24 cellular contexts compared by ENCODE assay signal in genomic region chr16:72286936-72287620, GRCh38.
"Had no signal": no experiment of that assay in that cellular context is flagged by ENCODE, and none has a peak within 500 bp of the region (broad histone marks: within the 10 kb centered on the region; RNA-seq: fewer than 3 reads in every experiment).

No MANE protein-coding gene starts in this region.

- H3K27me3 Mint-ChIP-seq: effector memory CD8-positive, alpha-beta T cell; memory B cell; stimulated activated naive CD8-positive, alpha-beta T cell treated with anti-CD3 and anti-CD28 coated beads, Interleukin-15, Interleukin-2, amounts not matched to agents 100 ng/mL and 50 ng/mL, for 24 hours; T-cell had no signal

- DNase-seq: activated CD4-positive, alpha-beta T cell treated with anti-CD3 and anti-CD28 coated beads for 1 hour; activated CD4-positive, alpha-beta T cell treated with anti-CD3 and anti-CD28 coated beads, Interleukin-2, amount 50 U/mL, for 1 hour; activated gamma-delta T cell treated with Interleukin-2 at 50 U/mL for 16 hours; activated T-cell treated with anti-CD3 and anti-CD28 coated beads, Interleukin-2, amount 50 U/mL, for 1 hour; adrenal gland; colonic mucosa; dorsolateral prefrontal cortex; effector memory CD8-positive, alpha-beta T cell; gastrocnemius medialis; hippocampal formation; left cardiac atrium; right cardiac atrium; stimulated activated CD4-positive, alpha-beta T cell treated with anti-CD3 and anti-CD28 coated beads, Interleukin-12 subunit alpha, Interleukin-12 subunit beta, amount 100 ng/mL, for 4 hours; stimulated activated CD4-positive, alpha-beta T cell treated with anti-CD3 and anti-CD28 coated beads, Interleukin-4, amount 100 ng/mL, for 4 hours; substantia nigra; T-cell; thyroid gland; uterus; WERI-Rb-1 had no signal

- H3K36me3 Mint-ChIP-seq: activated naive CD4-positive, alpha-beta T cell treated with anti-CD3 and anti-CD28 coated beads, Interleukin-2, amount 50 U/mL, for 72 hours; memory B cell; T-cell had no signal

- H3K27ac ChIP-seq: adrenal gland, colonic mucosa, dorsolateral prefrontal cortex, gastrocnemius medialis, parathyroid adenoma, thyroid gland, uterus, WERI-Rb-1 had no signal

- H3K4me1 Mint-ChIP-seq: memory B cell, nephron, T-cell had no signal

- H3K79me2 ChIP-seq: parathyroid adenoma had no signal

- H3K36me3 ChIP-seq: adrenal gland, colonic mucosa, gastrocnemius medialis, thyroid gland, uterus, WERI-Rb-1 had no signal

- ATAC-seq: activated naive CD4-positive, alpha-beta T cell treated with anti-CD3 and anti-CD28 coated beads, Interleukin-2, amount 50 U/mL, for 72 hours; effector memory CD8-positive, alpha-beta T cell; gastrocnemius medialis; left cardiac atrium; right cardiac atrium; T-cell had no signal

- H3K4me3 ChIP-seq: adrenal gland, colonic mucosa, dorsolateral prefrontal cortex, gastrocnemius medialis, thyroid gland, uterus had no signal

- H3K27me3 ChIP-seq: adrenal gland, colonic mucosa, dorsolateral prefrontal cortex, gastrocnemius medialis, thyroid gland, uterus had no signal

- H3K4me1 ChIP-seq: colonic mucosa, gastrocnemius medialis, parathyroid adenoma, thyroid gland, uterus had no signal

- H2AFZ ChIP-seq: parathyroid adenoma had no signal

- H3K9ac ChIP-seq: parathyroid adenoma had no signal

- H3K9me3 Mint-ChIP-seq: activated naive CD4-positive, alpha-beta T cell treated with anti-CD3 and anti-CD28 coated beads, Interleukin-2, amount 50 U/mL, for 72 hours; effector memory CD8-positive, alpha-beta T cell; memory B cell; nephron; stimulated activated naive CD8-positive, alpha-beta T cell treated with anti-CD3 and anti-CD28 coated beads, Interleukin-15, Interleukin-2, amounts not matched to agents 100 ng/mL and 50 ng/mL, for 24 hours; T-cell had no signal

- H3K9me3 ChIP-seq: adrenal gland, colonic mucosa, gastrocnemius medialis, thyroid gland, uterus had no signal

- H3K4me3 Mint-ChIP-seq: effector memory CD8-positive, alpha-beta T cell; memory B cell; nephron; stimulated activated naive CD8-positive, alpha-beta T cell treated with anti-CD3 and anti-CD28 coated beads, Interleukin-15, Interleukin-2, amounts not matched to agents 100 ng/mL and 50 ng/mL, for 24 hours; T-cell had no signal

- H3K27ac Mint-ChIP-seq: effector memory CD8-positive, alpha-beta T cell; memory B cell; nephron; stimulated activated naive CD8-positive, alpha-beta T cell treated with anti-CD3 and anti-CD28 coated beads, Interleukin-15, Interleukin-2, amounts not matched to agents 100 ng/mL and 50 ng/mL, for 24 hours; T-cell had no signal
